Comparison of ENCODE assay signal across 1 cellular context in genomic region chr5:134226441-134227192, GRCh38.
A peak's percentile ranks its signal among the peaks of the same experiment; 100 is the strongest.
TF ChIP-seq lines count a peak whose summit lies in the region.

No MANE protein-coding gene starts in this region.

TF ChIP-seq in HepG2, 621 proteins besides CTCF, POLR2A, EP300 and RAD21 (continued from another document and continues in another):
- TF ChIP-seq LCORL (IDR thresholded peaks at IDR 0.05) (no peak), LCORL (CRISPR knock-in tag; IDR thresholded peaks at IDR 0.05) (no peak), KAT2B (IDR thresholded peaks at IDR 0.05; ENCODE audit: borderline replicate concordance, low read depth, low read length) (no peak), NR2F1 (CRISPR knock-in tag; IDR thresholded peaks at IDR 0.05) (no peak), ZNF891 (CRISPR knock-in tag; IDR thresholded peaks at IDR 0.05) (0 out of 2 replicates have a peak, but pooled peaks have one; percentile 23), ZNF331 (CRISPR knock-in tag; IDR thresholded peaks at IDR 0.05) (no peak), ZNF746 (CRISPR knock-in tag; IDR thresholded peaks at IDR 0.05) (no peak; the same call in 1 of the 2 replicates), CHCHD3 (CRISPR knock-in tag; IDR thresholded peaks at IDR 0.05) (0 out of 2 replicates have a peak, but pooled peaks have one; percentile 51), ZNF775 (CRISPR knock-in tag; IDR thresholded peaks at IDR 0.05; ENCODE audit: borderline replicate concordance) (no peak), ZFY (CRISPR knock-in tag; IDR thresholded peaks at IDR 0.05) (peak; percentile 86), HCFC1 (IDR thresholded peaks at IDR 0.05; ENCODE audit: low read depth, low read length) (no peak), ZXDC (CRISPR knock-in tag; IDR thresholded peaks at IDR 0.05) (no peak), ZNF580 (CRISPR knock-in tag; IDR thresholded peaks at IDR 0.05; ENCODE audit: borderline replicate concordance, low read depth) (no peak), ZNF329 (CRISPR knock-in tag; IDR thresholded peaks at IDR 0.05; ENCODE audit: low read depth) (peak; percentile 11; the same call in 1 of the 2 replicates), JDP2 (CRISPR knock-in tag; IDR thresholded peaks at IDR 0.05; ENCODE audit: borderline replicate concordance) (no peak), TRIM22 (IDR thresholded peaks at IDR 0.05) (no peak), ZNF800 (CRISPR knock-in tag; IDR thresholded peaks at IDR 0.05) (no peak), PRPF4 (IDR thresholded peaks at IDR 0.05; ENCODE audit: low read depth, low read length, poor library complexity, severe bottlenecking) (no peak), CAMTA2 (CRISPR knock-in tag; IDR thresholded peaks at IDR 0.05; ENCODE audit: borderline replicate concordance) (no peak), KAT8 (CRISPR knock-in tag; IDR thresholded peaks at IDR 0.05) (no peak; the same call in 1 of the 2 replicates), ZNF737 (CRISPR knock-in tag; IDR thresholded peaks at IDR 0.05; ENCODE audit: borderline replicate concordance) (no peak), ZSCAN21 (CRISPR knock-in tag; IDR thresholded peaks at IDR 0.05; ENCODE audit: borderline replicate concordance) (no peak), ZNF660 (CRISPR knock-in tag; IDR thresholded peaks at IDR 0.05; ENCODE audit: borderline replicate concordance, low read depth) (peak; percentile 70; the same call in 1 of the 2 replicates), JUNB (CRISPR knock-in tag; IDR thresholded peaks at IDR 0.05; ENCODE audit: borderline replicate concordance) (no peak), HMG20B (CRISPR knock-in tag; conservative IDR thresholded peaks at IDR 0.05) (no peak), GATA4 (IDR thresholded peaks at IDR 0.05; ENCODE audit: borderline replicate concordance, low read depth) (no peak), ZUFSP (CRISPR knock-in tag; IDR thresholded peaks at IDR 0.05; ENCODE audit: borderline replicate concordance) (no peak), NR2C2 (CRISPR knock-in tag; IDR thresholded peaks at IDR 0.05; ENCODE audit: borderline replicate concordance) (0 out of 2 replicates have a peak, but pooled peaks have one; percentile 7), SIN3A (IDR thresholded peaks at IDR 0.05; ENCODE audit: borderline replicate concordance, low read depth, low read length) (no peak), SOX6 (IDR thresholded peaks at IDR 0.05) (no peak), SOX6 (CRISPR knock-in tag; IDR thresholded peaks at IDR 0.05) (peak; percentile 41), ZBTB34 (CRISPR knock-in tag; IDR thresholded peaks at IDR 0.05) (0 out of 2 replicates have a peak, but pooled peaks have one; percentile 0), TBP (CRISPR knock-in tag; IDR thresholded peaks at IDR 0.05) (no peak), IRF2 (CRISPR knock-in tag; IDR thresholded peaks at IDR 0.05) (0 out of 2 replicates have a peak, but pooled peaks have one; percentile 1), ZC3H4 (CRISPR knock-in tag; IDR thresholded peaks at IDR 0.05; ENCODE audit: borderline replicate concordance) (no peak), RFX5 (IDR thresholded peaks at IDR 0.05; ENCODE audit: low read depth, low read length) (no peak), SPEN (CRISPR knock-in tag; IDR thresholded peaks at IDR 0.05; ENCODE audit: low read depth) (0 out of 2 replicates have a peak, but pooled peaks have one; percentile 43), TEAD2 (CRISPR knock-in tag; IDR thresholded peaks at IDR 0.05) (no peak), CEBPZ (IDR thresholded peaks at IDR 0.05; ENCODE audit: low read length) (no peak), ZNF558 (CRISPR knock-in tag; IDR thresholded peaks at IDR 0.05; ENCODE audit: borderline replicate concordance) (0 out of 2 replicates have a peak, but pooled peaks have one; percentile 20), ZNF780A (CRISPR knock-in tag; IDR thresholded peaks at IDR 0.05) (no peak), ZNF501 (CRISPR knock-in tag; IDR thresholded peaks at IDR 0.05) (0 out of 2 replicates have a peak, but pooled peaks have one; percentile 17), NR2F2 (IDR thresholded peaks at IDR 0.05; ENCODE audit: borderline replicate concordance, low read depth) (no peak), ZNF350 (CRISPR knock-in tag; IDR thresholded peaks at IDR 0.05; ENCODE audit: borderline replicate concordance, low read depth) (peak; percentile 39; the same call in 1 of the 2 replicates), HNF4G (IDR thresholded peaks at IDR 0.05; ENCODE audit: borderline replicate concordance, low read depth, low read length) (no peak), HNF4G (CRISPR knock-in tag; IDR thresholded peaks at IDR 0.05; ENCODE audit: borderline replicate concordance, low read depth) (0 out of 2 replicates have a peak, but pooled peaks have one; percentile 41), KLF13 (CRISPR knock-in tag; IDR thresholded peaks at IDR 0.05) (0 out of 2 replicates have a peak, but pooled peaks have one; percentile 84), HNRNPUL1 (IDR thresholded peaks at IDR 0.05; ENCODE audit: low read depth, low read length) (no peak), CENPBD1 (CRISPR knock-in tag; IDR thresholded peaks at IDR 0.05; ENCODE audit: borderline replicate concordance, low read depth) (no peak), ZNF510 (CRISPR knock-in tag; IDR thresholded peaks at IDR 0.05; ENCODE audit: low read depth) (no peak), ZNF446 (CRISPR knock-in tag; IDR thresholded peaks at IDR 0.05) (no peak), ZNF263 (CRISPR knock-in tag; IDR thresholded peaks at IDR 0.05) (no peak), EHMT2 (IDR thresholded peaks at IDR 0.05; ENCODE audit: borderline replicate concordance, low read depth, low read length) (no peak), MTERF4 (CRISPR knock-in tag; IDR thresholded peaks at IDR 0.05) (no peak), KDM3A (CRISPR knock-in tag; IDR thresholded peaks at IDR 0.05; ENCODE audit: low read depth) (no peak), SAFB2 (CRISPR knock-in tag; IDR thresholded peaks at IDR 0.05; ENCODE audit: borderline replicate concordance, low read depth) (no peak), MLLT10 (CRISPR knock-in tag; IDR thresholded peaks at IDR 0.05) (no peak), FOXO1 (CRISPR knock-in tag; IDR thresholded peaks at IDR 0.05) (0 out of 2 replicates have a peak, but pooled peaks have one; percentile 8)
